In the genomic region with DNA sequence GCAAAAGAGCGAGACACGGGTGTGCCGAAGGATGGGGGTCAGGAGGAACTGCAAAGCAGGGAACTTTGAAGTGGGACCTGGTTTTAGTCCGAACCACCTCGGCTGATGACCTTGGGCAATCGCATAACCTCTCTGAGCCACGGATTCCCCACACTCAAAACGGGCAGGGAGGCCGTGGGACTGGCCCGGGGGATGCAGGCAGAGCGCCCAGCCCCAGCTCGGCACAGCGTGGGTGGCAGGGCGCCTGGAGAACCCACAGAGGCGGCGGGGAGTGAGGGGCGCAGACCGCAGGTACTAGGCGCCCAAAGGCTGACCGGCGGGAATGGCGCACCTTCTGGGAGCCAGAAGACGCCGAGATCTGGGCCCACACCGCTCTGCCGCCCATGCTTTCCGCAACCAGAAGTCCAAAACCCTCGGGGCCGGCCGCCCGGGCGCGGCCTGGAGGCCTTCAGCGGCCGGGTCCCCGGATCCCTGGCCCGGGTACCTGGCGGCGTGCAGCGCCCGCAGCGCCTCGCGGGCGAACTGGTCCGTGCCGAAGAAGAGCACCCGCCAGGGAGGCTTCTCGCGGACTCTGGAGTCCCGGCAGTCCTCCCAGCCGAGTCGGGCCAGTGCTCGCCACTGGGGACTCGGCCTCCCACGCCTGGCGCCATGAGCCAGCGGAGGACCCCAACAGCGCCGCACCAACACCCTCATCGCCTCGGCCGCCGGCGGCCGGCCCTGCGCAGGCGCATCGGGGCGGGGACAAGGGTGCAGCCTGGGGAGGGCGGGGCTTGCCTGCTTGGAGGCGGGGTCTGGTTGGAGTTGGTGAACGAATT, we compare ENCODE assay signal across 1 cellular context.
TF ChIP-seq lines count a peak whose summit lies in the region.

MTFMT (minus strand) TSS at position 719 of the 815 bp plus-strand sequence; CDS start at position 693, 26 bp downstream.

TF ChIP-seq in WTC11, 78 proteins besides CTCF, POLR2A, EP300 and RAD21 (continued from another document and continues in another):
- TF ChIP-seq, protein P1, sequence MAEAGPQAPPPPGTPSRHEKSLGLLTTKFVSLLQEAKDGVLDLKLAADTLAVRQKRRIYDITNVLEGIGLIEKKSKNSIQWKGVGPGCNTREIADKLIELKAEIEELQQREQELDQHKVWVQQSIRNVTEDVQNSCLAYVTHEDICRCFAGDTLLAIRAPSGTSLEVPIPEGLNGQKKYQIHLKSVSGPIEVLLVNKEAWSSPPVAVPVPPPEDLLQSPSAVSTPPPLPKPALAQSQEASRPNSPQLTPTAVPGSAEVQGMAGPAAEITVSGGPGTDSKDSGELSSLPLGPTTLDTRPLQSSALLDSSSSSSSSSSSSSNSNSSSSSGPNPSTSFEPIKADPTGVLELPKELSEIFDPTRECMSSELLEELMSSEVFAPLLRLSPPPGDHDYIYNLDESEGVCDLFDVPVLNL (CRISPR knock-in tag; IDR thresholded peaks at IDR 0.05; ENCODE audit: borderline replicate concordance, low read depth): no peak
- TF ChIP-seq NFYB (CRISPR knock-in tag; conservative IDR thresholded peaks at IDR 0.05; ENCODE audit: low read depth) (no peak), KAT7 (CRISPR knock-in tag; IDR thresholded peaks at IDR 0.05; ENCODE audit: borderline replicate concordance) (no peak), USF1 (CRISPR knock-in tag; IDR thresholded peaks at IDR 0.05) (no peak), ZNF416 (CRISPR knock-in tag; IDR thresholded peaks at IDR 0.05) (no peak), GABPB1 (CRISPR knock-in tag; IDR thresholded peaks at IDR 0.05) (no peak; the same call in 1 of the 2 replicates), FOXK1 (CRISPR knock-in tag; IDR thresholded peaks at IDR 0.05) (0 out of 2 replicates have a peak, but pooled peaks have one; percentile 35), JUN (CRISPR knock-in tag; IDR thresholded peaks at IDR 0.05) (no peak), ZNF396 (CRISPR knock-in tag; IDR thresholded peaks at IDR 0.05; ENCODE audit: borderline replicate concordance) (no peak), MXD4 (CRISPR knock-in tag; IDR thresholded peaks at IDR 0.05; ENCODE audit: borderline replicate concordance) (no peak), EMX1 (CRISPR knock-in tag; IDR thresholded peaks at IDR 0.05) (no peak), IRF2 (CRISPR knock-in tag; IDR thresholded peaks at IDR 0.05; ENCODE audit: borderline replicate concordance, low read depth) (no peak), RORB (CRISPR knock-in tag; IDR thresholded peaks at IDR 0.05) (no peak), ZNF232 (CRISPR knock-in tag; IDR thresholded peaks at IDR 0.05) (no peak), E2F5 (CRISPR knock-in tag; IDR thresholded peaks at IDR 0.05) (0 out of 2 replicates have a peak, but pooled peaks have one; percentile 38), ZMAT4 (CRISPR knock-in tag; IDR thresholded peaks at IDR 0.05) (no peak), ZNF219 (CRISPR knock-in tag; IDR thresholded peaks at IDR 0.05; ENCODE audit: borderline replicate concordance) (no peak), PRDM15 (CRISPR knock-in tag; IDR thresholded peaks at IDR 0.05) (peak; percentile 20; the same call in 1 of the 2 replicates), ZSCAN18 (CRISPR knock-in tag; IDR thresholded peaks at IDR 0.05) (no peak), NR2C2 (CRISPR knock-in tag; IDR thresholded peaks at IDR 0.05) (no peak)
- TF ChIP-seq, protein P2, sequence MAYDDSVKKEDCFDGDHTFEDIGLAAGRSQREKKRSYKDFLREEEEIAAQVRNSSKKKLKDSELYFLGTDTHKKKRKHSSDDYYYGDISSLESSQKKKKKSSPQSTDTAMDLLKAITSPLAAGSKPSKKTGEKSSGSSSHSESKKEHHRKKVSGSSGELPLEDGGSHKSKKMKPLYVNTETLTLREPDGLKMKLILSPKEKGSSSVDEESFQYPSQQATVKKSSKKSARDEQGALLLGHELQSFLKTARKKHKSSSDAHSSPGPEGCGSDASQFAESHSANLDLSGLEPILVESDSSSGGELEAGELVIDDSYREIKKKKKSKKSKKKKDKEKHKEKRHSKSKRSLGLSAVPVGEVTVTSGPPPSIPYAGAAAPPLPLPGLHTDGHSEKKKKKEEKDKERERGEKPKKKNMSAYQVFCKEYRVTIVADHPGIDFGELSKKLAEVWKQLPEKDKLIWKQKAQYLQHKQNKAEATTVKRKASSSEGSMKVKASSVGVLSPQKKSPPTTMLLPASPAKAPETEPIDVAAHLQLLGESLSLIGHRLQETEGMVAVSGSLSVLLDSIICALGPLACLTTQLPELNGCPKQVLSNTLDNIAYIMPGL (CRISPR knock-in tag; IDR thresholded peaks at IDR 0.05): peak; percentile 94
- TF ChIP-seq, protein P3, sequence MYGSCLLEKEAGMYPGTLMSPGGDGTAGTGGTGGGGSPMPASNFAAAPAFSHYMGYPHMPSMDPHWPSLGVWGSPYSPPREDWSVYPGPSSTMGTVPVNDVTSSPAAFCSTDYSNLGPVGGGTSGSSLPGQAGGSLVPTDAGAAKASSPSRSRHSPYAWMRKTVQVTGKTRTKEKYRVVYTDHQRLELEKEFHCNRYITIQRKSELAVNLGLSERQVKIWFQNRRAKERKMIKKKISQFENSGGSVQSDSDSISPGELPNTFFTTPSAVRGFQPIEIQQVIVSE (CRISPR knock-in tag; IDR thresholded peaks at IDR 0.05; ENCODE audit: borderline replicate concordance): no peak
- TF ChIP-seq, protein P4, sequence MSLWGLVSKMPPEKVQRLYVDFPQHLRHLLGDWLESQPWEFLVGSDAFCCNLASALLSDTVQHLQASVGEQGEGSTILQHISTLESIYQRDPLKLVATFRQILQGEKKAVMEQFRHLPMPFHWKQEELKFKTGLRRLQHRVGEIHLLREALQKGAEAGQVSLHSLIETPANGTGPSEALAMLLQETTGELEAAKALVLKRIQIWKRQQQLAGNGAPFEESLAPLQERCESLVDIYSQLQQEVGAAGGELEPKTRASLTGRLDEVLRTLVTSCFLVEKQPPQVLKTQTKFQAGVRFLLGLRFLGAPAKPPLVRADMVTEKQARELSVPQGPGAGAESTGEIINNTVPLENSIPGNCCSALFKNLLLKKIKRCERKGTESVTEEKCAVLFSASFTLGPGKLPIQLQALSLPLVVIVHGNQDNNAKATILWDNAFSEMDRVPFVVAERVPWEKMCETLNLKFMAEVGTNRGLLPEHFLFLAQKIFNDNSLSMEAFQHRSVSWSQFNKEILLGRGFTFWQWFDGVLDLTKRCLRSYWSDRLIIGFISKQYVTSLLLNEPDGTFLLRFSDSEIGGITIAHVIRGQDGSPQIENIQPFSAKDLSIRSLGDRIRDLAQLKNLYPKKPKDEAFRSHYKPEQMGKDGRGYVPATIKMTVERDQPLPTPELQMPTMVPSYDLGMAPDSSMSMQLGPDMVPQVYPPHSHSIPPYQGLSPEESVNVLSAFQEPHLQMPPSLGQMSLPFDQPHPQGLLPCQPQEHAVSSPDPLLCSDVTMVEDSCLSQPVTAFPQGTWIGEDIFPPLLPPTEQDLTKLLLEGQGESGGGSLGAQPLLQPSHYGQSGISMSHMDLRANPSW (CRISPR knock-in tag; conservative IDR thresholded peaks at IDR 0.05; ENCODE audit: low read depth): no peak
- TF ChIP-seq, protein P5, sequence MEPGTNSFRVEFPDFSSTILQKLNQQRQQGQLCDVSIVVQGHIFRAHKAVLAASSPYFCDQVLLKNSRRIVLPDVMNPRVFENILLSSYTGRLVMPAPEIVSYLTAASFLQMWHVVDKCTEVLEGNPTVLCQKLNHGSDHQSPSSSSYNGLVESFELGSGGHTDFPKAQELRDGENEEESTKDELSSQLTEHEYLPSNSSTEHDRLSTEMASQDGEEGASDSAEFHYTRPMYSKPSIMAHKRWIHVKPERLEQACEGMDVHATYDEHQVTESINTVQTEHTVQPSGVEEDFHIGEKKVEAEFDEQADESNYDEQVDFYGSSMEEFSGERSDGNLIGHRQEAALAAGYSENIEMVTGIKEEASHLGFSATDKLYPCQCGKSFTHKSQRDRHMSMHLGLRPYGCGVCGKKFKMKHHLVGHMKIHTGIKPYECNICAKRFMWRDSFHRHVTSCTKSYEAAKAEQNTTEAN (CRISPR knock-in tag; IDR thresholded peaks at IDR 0.05): no peak
- TF ChIP-seq, protein P6, sequence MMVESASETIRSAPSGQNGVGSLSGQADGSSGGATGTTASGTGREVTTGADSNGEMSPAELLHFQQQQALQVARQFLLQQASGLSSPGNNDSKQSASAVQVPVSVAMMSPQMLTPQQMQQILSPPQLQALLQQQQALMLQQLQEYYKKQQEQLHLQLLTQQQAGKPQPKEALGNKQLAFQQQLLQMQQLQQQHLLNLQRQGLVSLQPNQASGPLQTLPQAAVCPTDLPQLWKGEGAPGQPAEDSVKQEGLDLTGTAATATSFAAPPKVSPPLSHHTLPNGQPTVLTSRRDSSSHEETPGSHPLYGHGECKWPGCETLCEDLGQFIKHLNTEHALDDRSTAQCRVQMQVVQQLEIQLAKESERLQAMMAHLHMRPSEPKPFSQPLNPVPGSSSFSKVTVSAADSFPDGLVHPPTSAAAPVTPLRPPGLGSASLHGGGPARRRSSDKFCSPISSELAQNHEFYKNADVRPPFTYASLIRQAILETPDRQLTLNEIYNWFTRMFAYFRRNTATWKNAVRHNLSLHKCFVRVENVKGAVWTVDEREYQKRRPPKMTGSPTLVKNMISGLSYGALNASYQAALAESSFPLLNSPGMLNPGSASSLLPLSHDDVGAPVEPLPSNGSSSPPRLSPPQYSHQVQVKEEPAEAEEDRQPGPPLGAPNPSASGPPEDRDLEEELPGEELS (CRISPR knock-in tag; IDR thresholded peaks at IDR 0.05): no peak
- TF ChIP-seq, protein P7, sequence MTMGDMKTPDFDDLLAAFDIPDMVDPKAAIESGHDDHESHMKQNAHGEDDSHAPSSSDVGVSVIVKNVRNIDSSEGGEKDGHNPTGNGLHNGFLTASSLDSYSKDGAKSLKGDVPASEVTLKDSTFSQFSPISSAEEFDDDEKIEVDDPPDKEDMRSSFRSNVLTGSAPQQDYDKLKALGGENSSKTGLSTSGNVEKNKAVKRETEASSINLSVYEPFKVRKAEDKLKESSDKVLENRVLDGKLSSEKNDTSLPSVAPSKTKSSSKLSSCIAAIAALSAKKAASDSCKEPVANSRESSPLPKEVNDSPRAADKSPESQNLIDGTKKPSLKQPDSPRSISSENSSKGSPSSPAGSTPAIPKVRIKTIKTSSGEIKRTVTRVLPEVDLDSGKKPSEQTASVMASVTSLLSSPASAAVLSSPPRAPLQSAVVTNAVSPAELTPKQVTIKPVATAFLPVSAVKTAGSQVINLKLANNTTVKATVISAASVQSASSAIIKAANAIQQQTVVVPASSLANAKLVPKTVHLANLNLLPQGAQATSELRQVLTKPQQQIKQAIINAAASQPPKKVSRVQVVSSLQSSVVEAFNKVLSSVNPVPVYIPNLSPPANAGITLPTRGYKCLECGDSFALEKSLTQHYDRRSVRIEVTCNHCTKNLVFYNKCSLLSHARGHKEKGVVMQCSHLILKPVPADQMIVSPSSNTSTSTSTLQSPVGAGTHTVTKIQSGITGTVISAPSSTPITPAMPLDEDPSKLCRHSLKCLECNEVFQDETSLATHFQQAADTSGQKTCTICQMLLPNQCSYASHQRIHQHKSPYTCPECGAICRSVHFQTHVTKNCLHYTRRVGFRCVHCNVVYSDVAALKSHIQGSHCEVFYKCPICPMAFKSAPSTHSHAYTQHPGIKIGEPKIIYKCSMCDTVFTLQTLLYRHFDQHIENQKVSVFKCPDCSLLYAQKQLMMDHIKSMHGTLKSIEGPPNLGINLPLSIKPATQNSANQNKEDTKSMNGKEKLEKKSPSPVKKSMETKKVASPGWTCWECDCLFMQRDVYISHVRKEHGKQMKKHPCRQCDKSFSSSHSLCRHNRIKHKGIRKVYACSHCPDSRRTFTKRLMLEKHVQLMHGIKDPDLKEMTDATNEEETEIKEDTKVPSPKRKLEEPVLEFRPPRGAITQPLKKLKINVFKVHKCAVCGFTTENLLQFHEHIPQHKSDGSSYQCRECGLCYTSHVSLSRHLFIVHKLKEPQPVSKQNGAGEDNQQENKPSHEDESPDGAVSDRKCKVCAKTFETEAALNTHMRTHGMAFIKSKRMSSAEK (CRISPR knock-in tag; IDR thresholded peaks at IDR 0.05; ENCODE audit: borderline replicate concordance): no peak
